8 cellular contexts compared by ENCODE assay signal in genomic region chr2:86105969-86106945, GRCh38. TPM values are rescaled to one million over a fixed set of nuclear protein-coding genes. Genes with fewer than 3 reads are reported as not detected.
A peak's percentile ranks its signal among the peaks of the same experiment; 100 is the strongest.
DNase-seq lines count a peak whose midpoint lies in the region; ATAC-seq and TF ChIP-seq lines count a peak whose summit lies in the region.

TSS of gene PTCD3 (plus strand) at chr2:86106235. CDS start at chr2:86106248, 13 bp downstream.

- peaks cover 42% of the 10 kb centered on the region for H3K4me1 Mint-ChIP-seq in Calu3 (ENCODE audit: low read depth, unreplicated experiment)
- peaks cover 25% of the 10 kb centered on the region for H3K4me1 Mint-ChIP-seq in endothelial cell (ENCODE audit: unreplicated experiment)
- H3K4me1 Mint-ChIP-seq in mesothelial cell of epicardium: peaks cover 31% of the 10 kb centered on the region

- H3K27ac ChIP-seq in OCI-LY3 (ENCODE audit: low read length): peak within 1 kb of the TSS; percentile 57

- DNase-seq in Calu3: peak; percentile 93
- DNase-seq in HuH-7 (ENCODE audit: low spot score): peak; percentile 78
- DNase-seq in activated CD8-positive, alpha-beta memory T cell treated with anti-CD3 and anti-CD28 coated beads, Interleukin-2, amount 50 U/mL, for 48 hours: peak; percentile 91
- peak; percentile 86 for DNase-seq in endothelial cell (ENCODE audit: low spot score)
- DNase-seq in mesothelial cell of epicardium (ENCODE audit: low spot score in 2 of 2, unreplicated experiment in 2 of 2): peak; percentile 83 to 89
- peak; percentile 78 to 86 for DNase-seq in stimulated activated CD8-positive, alpha-beta memory T cell treated with anti-CD3 and anti-CD28 coated beads, Interleukin-2, amount 100 ng/mL, for 1 hour (ENCODE audit: low read depth in 2 of 2)

- peak; percentile 89 for ATAC-seq in GM21447 (IDR thresholded peaks at IDR 0.05; ENCODE audit: unreplicated experiment)

- H4K20me1 ChIP-seq in OCI-LY3 (ENCODE audit: insufficient read depth, low read length): peaks cover 15% of the 10 kb centered on the region; the same call in 1 of the 2 replicates

- peaks cover 43% of the 10 kb centered on the region for H3K36me3 ChIP-seq in OCI-LY3 (replicated peaks; ENCODE audit: low read depth, low read length)

- H3K79me2 ChIP-seq in OCI-LY3 (ENCODE audit: low read length): peaks cover 98% of the 10 kb centered on the region

- no peaks in the 10 kb centered on the region for H3K9me3 ChIP-seq in OCI-LY3 (ENCODE audit: insufficient read depth, low read length)

- peak within 1 kb of the TSS; percentile 82 for H2AFZ ChIP-seq in OCI-LY3 (ENCODE audit: low read depth, low read length)

- no peaks in the 10 kb centered on the region for H3K27me3 ChIP-seq in OCI-LY3 (ENCODE audit: low read depth, low read length)

- CTCF ChIA-PET in Calu3 (lab: Charles Lee): interaction anchor here (1.6 kb wide), 1 partner anchor 279 kb away, joined by 9 read pairs; no protein-coding TSS in a partner anchor

- H3K36me3 Mint-ChIP-seq in Calu3 (ENCODE audit: insufficient read depth, unreplicated experiment) (peaks cover 85% of the 10 kb centered on the region), endothelial cell (ENCODE audit: low read depth, unreplicated experiment) (peaks cover 29% of the 10 kb centered on the region), mesothelial cell of epicardium (peaks cover 30% of the 10 kb centered on the region)

- peak within 1 kb of the TSS; percentile 95 for H3K4me2 ChIP-seq in OCI-LY3 (ENCODE audit: low read length)

- intact Hi-C loops in Calu3 (cut with micrococcal nuclease; ENCODE audit: unreplicated experiment): no loop called here

- no peak for TF ChIP-seq CTCF in Calu3 (IDR thresholded peaks at IDR 0.05; ENCODE audit: unreplicated experiment)
- no peak for TF ChIP-seq CTCF in OCI-LY3 (IDR thresholded peaks at IDR 0.05; ENCODE audit: low read depth, low read length)
- TF ChIP-seq CTCF in endothelial cell (IDR thresholded peaks at IDR 0.05; ENCODE audit: unreplicated experiment): no peak
- no peak for TF ChIP-seq CTCF in mesothelial cell of epicardium (IDR thresholded peaks at IDR 0.05; ENCODE audit: unreplicated experiment)

- H3K4me3 Mint-ChIP-seq in Calu3 (ENCODE audit: low read depth, unreplicated experiment) (peak within 1 kb of the TSS; percentile 83), endothelial cell (ENCODE audit: unreplicated experiment) (peak within 1 kb of the TSS; percentile 98), mesothelial cell of epicardium (peak within 1 kb of the TSS; percentile 97)

- no peaks in the 10 kb centered on the region for H3K27me3 Mint-ChIP-seq in Calu3 (ENCODE audit: unreplicated experiment)
- peaks cover 9% of the 10 kb centered on the region for H3K27me3 Mint-ChIP-seq in endothelial cell (ENCODE audit: unreplicated experiment)
- no peaks in the 10 kb centered on the region for H3K27me3 Mint-ChIP-seq in mesothelial cell of epicardium (ENCODE audit: low read depth)

- H3K9me3 Mint-ChIP-seq in Calu3 (ENCODE audit: low read depth, unreplicated experiment) (no peaks in the 10 kb centered on the region), endothelial cell (ENCODE audit: unreplicated experiment) (no peaks in the 10 kb centered on the region), mesothelial cell of epicardium (peaks cover 9% of the 10 kb centered on the region)

- no TSS peak for BruUV-seq in Calu3 (replicated peaks; lab: Mats Ljungman, UMichigan)

- peak within 1 kb of the TSS; percentile 95 for H3K4me3 ChIP-seq in OCI-LY3 (ENCODE audit: low read length)

- peak within 1 kb of the TSS; percentile 89 for H3K9ac ChIP-seq in OCI-LY3 (ENCODE audit: low read length)

- H3K27ac Mint-ChIP-seq in Calu3 (ENCODE audit: unreplicated experiment) (peak within 1 kb of the TSS; percentile 95), endothelial cell (ENCODE audit: unreplicated experiment) (peak within 1 kb of the TSS; percentile 98), mesothelial cell of epicardium (peak within 1 kb of the TSS; percentile 100)

- H3K4me1 ChIP-seq in OCI-LY3 (ENCODE audit: low read length): peaks cover 23% of the 10 kb centered on the region

RNA-seq across cellular contexts. Expression of gene PTCD3, which starts in this region (rescaled TPM):
- total RNA-seq in Calu3 (2022): 113 and 126 TPM in 2 replicates
- 80.9 TPM for total RNA-seq in endothelial cell (ENCODE audit: unreplicated experiment)
- total RNA-seq in mesothelial cell of epicardium: 150 to 157 TPM (median 156 TPM) in 3 replicates

Comparison
In these comparisons a context has a peak if more than half of its experiments do, and no peak if none do; other contexts are left out.
1. Peak in every context shown above with its lines: DNase-seq, ATAC-seq, H3K4me3 ChIP-seq and H3K27ac ChIP-seq.